Comparison of ENCODE assay signal across 8 cellular contexts in the genomic region with DNA sequence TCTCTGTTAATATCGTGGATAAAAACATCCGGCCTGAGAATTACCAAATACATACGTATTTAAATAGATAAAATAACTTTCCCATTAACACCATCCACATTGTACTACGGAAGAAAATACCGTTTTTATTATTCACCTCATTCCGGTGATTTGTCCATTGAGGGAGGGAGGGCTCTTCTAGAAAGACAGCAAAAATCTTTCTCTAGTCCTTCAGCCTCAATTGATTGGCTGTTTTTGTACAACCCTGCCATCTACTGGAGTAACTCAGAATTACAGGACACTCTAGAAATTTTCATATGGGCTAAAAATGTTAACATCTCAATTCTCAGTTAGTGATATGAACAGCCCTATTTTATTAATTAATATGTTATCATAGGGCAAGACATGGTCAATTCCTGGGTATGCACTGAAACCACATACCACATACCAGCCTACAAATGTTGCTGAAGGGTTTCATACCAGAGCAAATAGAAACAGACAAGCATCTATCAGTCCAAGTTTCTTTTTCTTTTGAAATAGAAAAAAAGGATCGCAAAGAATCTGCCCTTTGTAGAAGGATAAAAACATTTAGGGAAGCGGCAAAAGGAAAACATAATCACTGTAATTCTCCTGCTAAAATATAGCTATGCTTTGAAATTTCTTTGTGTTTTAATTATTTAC. TPM values are rescaled to one million over a fixed set of nuclear protein-coding genes. Genes with fewer than 3 reads are reported as not detected.
A peak's percentile ranks its signal among the peaks of the same experiment; 100 is the strongest.
DNase-seq lines count a peak whose midpoint lies in the region; ATAC-seq and TF ChIP-seq lines count a peak whose summit lies in the region.

No MANE protein-coding gene starts in this region.

- H3K27ac Mint-ChIP-seq in activated naive CD4-positive, alpha-beta T cell treated with anti-CD3 and anti-CD28 coated beads, Interleukin-2, amount 50 U/mL, for 24 hours: no peak overlapping the region
- H3K27ac Mint-ChIP-seq in HFFc6: peak overlapping the region; percentile 53
- H3K27ac Mint-ChIP-seq in activated CD8-positive, alpha-beta T cell treated with anti-CD3 and anti-CD28 coated beads for 36 hours: no peak overlapping the region

- no peaks in the 10 kb centered on the region for H3K36me3 Mint-ChIP-seq in activated naive CD4-positive, alpha-beta T cell treated with anti-CD3 and anti-CD28 coated beads, Interleukin-2, amount 50 U/mL, for 24 hours
- no peaks in the 10 kb centered on the region for H3K36me3 Mint-ChIP-seq in HFFc6 (ENCODE audit: low read depth)
- H3K36me3 Mint-ChIP-seq in activated CD8-positive, alpha-beta T cell treated with anti-CD3 and anti-CD28 coated beads for 36 hours (ENCODE audit: low read depth): no peaks in the 10 kb centered on the region

- CTCF ChIA-PET in activated CD8-positive, alpha-beta T cell treated with anti-CD3 and anti-CD28 coated beads for 36 hours (lab: Charles Lee): interaction anchor here (0.6 to 2.2 kb wide), 20 partner anchors 9 to 747 kb away, joined by 3 to 15 read pairs (median 3); no protein-coding TSS in a partner anchor

- H3K27ac ChIP-seq in prostate gland: no peak overlapping the region

- ATAC-seq in activated CD8-positive, alpha-beta T cell treated with anti-CD3 and anti-CD28 coated beads for 36 hours: peak; percentile 80
- no peak for ATAC-seq in HG03039 (IDR thresholded peaks at IDR 0.05; ENCODE audit: unreplicated experiment)

- no peak for TF ChIP-seq POLR2A in prostate gland (IDR thresholded peaks at IDR 0.05)

- WGBS in prostate gland: 14% methylated on average over 8 of the region's 8 CpGs

- H3K27me3 Mint-ChIP-seq in activated naive CD4-positive, alpha-beta T cell treated with anti-CD3 and anti-CD28 coated beads, Interleukin-2, amount 50 U/mL, for 24 hours: no peaks in the 10 kb centered on the region
- H3K27me3 Mint-ChIP-seq in HFFc6 (ENCODE audit: insufficient read depth): no peaks in the 10 kb centered on the region; the same call in 1 of the 2 replicates
- no peaks in the 10 kb centered on the region for H3K27me3 Mint-ChIP-seq in activated CD8-positive, alpha-beta T cell treated with anti-CD3 and anti-CD28 coated beads for 36 hours

- H3K4me3 Mint-ChIP-seq in activated naive CD4-positive, alpha-beta T cell treated with anti-CD3 and anti-CD28 coated beads, Interleukin-2, amount 50 U/mL, for 24 hours: peak overlapping the region; percentile 72
- peak overlapping the region; percentile 74 for H3K4me3 Mint-ChIP-seq in HFFc6
- H3K4me3 Mint-ChIP-seq in activated CD8-positive, alpha-beta T cell treated with anti-CD3 and anti-CD28 coated beads for 36 hours: no peak overlapping the region

- H3K4me1 Mint-ChIP-seq in activated naive CD4-positive, alpha-beta T cell treated with anti-CD3 and anti-CD28 coated beads, Interleukin-2, amount 50 U/mL, for 24 hours: peaks cover 5% of the 10 kb centered on the region
- peaks cover 26% of the 10 kb centered on the region for H3K4me1 Mint-ChIP-seq in HFFc6 (ENCODE audit: low read depth)
- peaks cover 2% of the 10 kb centered on the region for H3K4me1 Mint-ChIP-seq in activated CD8-positive, alpha-beta T cell treated with anti-CD3 and anti-CD28 coated beads for 36 hours (ENCODE audit: low read depth)

- H3K4me3 ChIP-seq in prostate gland: no peak overlapping the region

- no peak for DNase-seq in activated naive CD4-positive, alpha-beta T cell treated with Interleukin-2 at 50 U/mL for 16 hours
- peak; percentile 79 for DNase-seq in HFFc6
- peak; percentile 5 for DNase-seq in NCI-H2196 treated with DMSO at 0.1 percent for 48 hours (lab: John Stamatoyannopoulos, UW; ENCODE audit: unreplicated experiment)
- peak; percentile 6 for DNase-seq in activated CD8-positive, alpha-beta T cell treated with anti-CD3 and anti-CD28 coated beads for 36 hours
- peak; percentile 70 for DNase-seq in globus pallidus (ENCODE audit: low spot score)
- DNase-seq in prostate gland (ENCODE audit: low spot score): peak; percentile 26

- H3K4me1 ChIP-seq in prostate gland (replicated peaks): no peaks in the 10 kb centered on the region

- POLR2A ChIA-PET in activated CD8-positive, alpha-beta T cell treated with anti-CD3 and anti-CD28 coated beads for 36 hours (lab: Charles Lee): no interaction called here

- intact Hi-C loops in activated CD8-positive, alpha-beta T cell treated with anti-CD3 and anti-CD28 coated beads for 36 hours (cut with micrococcal nuclease): loop anchor here (10.0 kb wide), 2 partner anchors 227 to 747 kb away; no protein-coding TSS in a partner anchor
- intact Hi-C loops in prostate gland (cut with DNase I): no loop called here

- no peaks in the 10 kb centered on the region for H3K9me3 ChIP-seq in prostate gland

- H3K9me3 Mint-ChIP-seq in activated naive CD4-positive, alpha-beta T cell treated with anti-CD3 and anti-CD28 coated beads, Interleukin-2, amount 50 U/mL, for 24 hours: no peaks in the 10 kb centered on the region
- no peaks in the 10 kb centered on the region for H3K9me3 Mint-ChIP-seq in HFFc6
- no peaks in the 10 kb centered on the region for H3K9me3 Mint-ChIP-seq in activated CD8-positive, alpha-beta T cell treated with anti-CD3 and anti-CD28 coated beads for 36 hours

- no peaks in the 10 kb centered on the region for H3K27me3 ChIP-seq in prostate gland (replicated peaks; ENCODE audit: insufficient read depth)

- H3K36me3 ChIP-seq in prostate gland: no peaks in the 10 kb centered on the region

- TF ChIP-seq CTCF in HFFc6 (IDR thresholded peaks at IDR 0.05) (peak; percentile 95), prostate gland (IDR thresholded peaks at IDR 0.05) (peak; percentile 39 to 85 (median 80))
- TF ChIP-seq CTCF in activated CD8-positive, alpha-beta T cell treated with anti-CD3 and anti-CD28 coated beads for 36 hours (IDR thresholded peaks at IDR 0.05): peak; percentile 87

RNA-seq across cellular contexts. Expression of a gene that starts 55.8 kb away (rescaled TPM):
- 10 to 100 TPM; 32.9 to 51.4 (median 42.7) TPM for total RNA-seq in HFFc6 (2021; fragmentation: NEBNext Ultra II Directional; extraction: Animal tissue kit (Norgen Biotek cat#: 25700))
- total RNA-seq in activated CD8-positive, alpha-beta T cell treated with anti-CD3 and anti-CD28 coated beads for 36 hours: 100 to 1,000 TPM; 101 to 102 TPM
- total RNA-seq in prostate gland: 10 to 100 TPM; 17.7 to 47.1 TPM
